Comparison of ENCODE assay signal across 1 cellular context in genomic region chr5:81752644-81752963, GRCh38.
TF ChIP-seq lines count a peak whose summit lies in the region.

No MANE protein-coding gene starts in this region.

TF ChIP-seq in A549, 52 proteins besides CTCF, POLR2A, EP300 and RAD21:
- no peak for TF ChIP-seq CEBPB (IDR thresholded peaks at IDR 0.05)
- TF ChIP-seq CHD4 (IDR thresholded peaks at IDR 0.05; ENCODE audit: borderline replicate concordance), result no peak
- no peak for TF ChIP-seq E2F6 (IDR thresholded peaks at IDR 0.05; ENCODE audit: borderline replicate concordance, low read depth)
- TF ChIP-seq HOXB13 (CRISPR knock-in tag; IDR thresholded peaks at IDR 0.05; ENCODE audit: low read depth), result no peak
- no peak for TF ChIP-seq CHD2 (IDR thresholded peaks at IDR 0.05; ENCODE audit: low read length, partially characterized antibody)
- TF ChIP-seq GATA3 (IDR thresholded peaks at IDR 0.05; ENCODE audit: borderline replicate concordance), result no peak
- no peak for TF ChIP-seq PHF8 (IDR thresholded peaks at IDR 0.05; ENCODE audit: borderline replicate concordance, low read depth)
- TF ChIP-seq RNF2 (IDR thresholded peaks at IDR 0.05; ENCODE audit: borderline replicate concordance, low read depth), result no peak
- TF ChIP-seq NPAS2 (CRISPR knock-in tag; IDR thresholded peaks at IDR 0.05; ENCODE audit: borderline replicate concordance), result no peak
- no peak for TF ChIP-seq JUN (IDR thresholded peaks at IDR 0.05)
- no peak for TF ChIP-seq POLR2AphosphoS2 (conservative IDR thresholded peaks at IDR 0.05; ENCODE audit: low read length)
- TF ChIP-seq TFCP2L1 (CRISPR knock-in tag; IDR thresholded peaks at IDR 0.05), result no peak
- TF ChIP-seq RFX5 (IDR thresholded peaks at IDR 0.05), result no peak
- TF ChIP-seq, protein P1, sequence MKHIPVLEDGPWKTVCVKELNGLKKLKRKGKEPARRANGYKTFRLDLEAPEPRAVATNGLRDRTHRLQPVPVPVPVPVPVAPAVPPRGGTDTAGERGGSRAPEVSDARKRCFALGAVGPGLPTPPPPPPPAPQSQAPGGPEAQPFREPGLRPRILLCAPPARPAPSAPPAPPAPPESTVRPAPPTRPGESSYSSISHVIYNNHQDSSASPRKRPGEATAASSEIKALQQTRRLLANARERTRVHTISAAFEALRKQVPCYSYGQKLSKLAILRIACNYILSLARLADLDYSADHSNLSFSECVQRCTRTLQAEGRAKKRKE (CRISPR knock-in tag; IDR thresholded peaks at IDR 0.05; ENCODE audit: low read depth), result no peak
- no peak for TF ChIP-seq TP53 (CRISPR knock-in tag; IDR thresholded peaks at IDR 0.05)
- TF ChIP-seq BCL3 (IDR thresholded peaks at IDR 0.05), result no peak
- no peak for TF ChIP-seq MAX (IDR thresholded peaks at IDR 0.05)
- no peak for TF ChIP-seq ZSCAN20 (CRISPR knock-in tag; IDR thresholded peaks at IDR 0.05)
